ENCODE assay signal across 13 cellular contexts in genomic region chr4:75948822-75949444, GRCh38. TPM values are rescaled to one million over a fixed set of nuclear protein-coding genes. Genes with fewer than 3 reads are reported as not detected.
A peak's percentile ranks its signal among the peaks of the same experiment; 100 is the strongest.
DNase-seq lines count a peak whose midpoint lies in the region; ATAC-seq and TF ChIP-seq lines count a peak whose summit lies in the region.
"Had no signal": no experiment of that assay in that cellular context is flagged by ENCODE, and none has a peak within 500 bp of the region (broad histone marks: within the 10 kb centered on the region; RNA-seq: fewer than 3 reads in every experiment).

No MANE protein-coding gene starts in this region.

- no peak overlapping the region for H3K27ac ChIP-seq in caudate nucleus (ENCODE audit: low read depth, low read length)

- peak; percentile 90 for ATAC-seq in GM19395 (IDR thresholded peaks at IDR 0.05; ENCODE audit: unreplicated experiment)
- peak; percentile 74 for ATAC-seq in HG02840 (IDR thresholded peaks at IDR 0.05; ENCODE audit: low FRiP score, unreplicated experiment)
- ATAC-seq in HG03575 (IDR thresholded peaks at IDR 0.05; ENCODE audit: extremely low read depth, insufficient number of reproducible peaks, low FRiP score, unreplicated experiment) = peak; percentile 76

- TF ChIP-seq CTCF in GM12865 (IDR thresholded peaks at IDR 0.05; ENCODE audit: insufficient read depth, low read depth, low read length, missing control alignments) = no peak

- H3K4me3 ChIP-seq in GM12865 (ENCODE audit: low read depth, low read length) = no peak overlapping the region

- peak; percentile 60 for DNase-seq in GM12865 (ENCODE audit: low read depth)
- DNase-seq in stimulated activated CD4-positive, alpha-beta T cell treated with anti-CD3 and anti-CD28 coated beads, Interleukin-1b, Interleukin-23, amount 100 ng/mL, for 48 hours = no peak
- DNase-seq in caudate nucleus (lab: John Stamatoyannopoulos, UW) = no peak
- DNase-seq in HT-29 (ENCODE audit: low spot score) = no peak
- no peak for DNase-seq in inferior parietal cortex (ENCODE audit: extremely low spot score)
- DNase-seq: BE2C, HFFc6 had no signal

RNA-seq across cellular contexts. Expression of gene NAAA, which starts 8.1 kb away (rescaled TPM):
- total RNA-seq in HT-29 (2014; rRNA removed; shearing (Covaris generic)) = 20.6 and 28.8 TPM in 2 replicates

RNA-seq across cellular contexts. Expression of gene SDAD1, which starts 41.8 kb away (rescaled TPM):
- total RNA-seq in HT-29 (2014; rRNA removed; shearing (Covaris generic)) = 11.2 and 16.1 TPM in 2 replicates

RNA-seq across cellular contexts. Expression of gene PPEF2, which starts 46.7 kb away (rescaled TPM):
- total RNA-seq in HT-29 (2014; rRNA removed; shearing (Covaris generic)) = not detected in 2 replicates
- total RNA-seq: epithelial cell of proximal tubule, HFFc6, myocyte, skeletal muscle tissue had no signal

RNA-seq across cellular contexts. Expression of gene CXCL9, which starts 58.4 kb away (rescaled TPM):
- total RNA-seq in HT-29 (2014; rRNA removed; shearing (Covaris generic)) = not detected in 2 replicates
- total RNA-seq: epithelial cell of proximal tubule, HFFc6, myocyte had no signal
